ENCODE assay signal across 9 cellular contexts in genomic region chr12:10366875-10367274, GRCh38. TPM values are rescaled to one million over a fixed set of nuclear protein-coding genes. Genes with fewer than 3 reads are reported as not detected.
A peak's percentile ranks its signal among the peaks of the same experiment; 100 is the strongest.
DNase-seq lines count a peak whose midpoint lies in the region; ATAC-seq and TF ChIP-seq lines count a peak whose summit lies in the region.
"Had no signal": no experiment of that assay in that cellular context is flagged by ENCODE, and none has a peak within 500 bp of the region (broad histone marks: within the 10 kb centered on the region; RNA-seq: fewer than 3 reads in every experiment).

No MANE protein-coding gene starts in this region.

- CTCF ChIA-PET in WTC11 (lab: Charles Lee): interaction anchor here (0.5 to 1.9 kb wide), 8 partner anchors 31 to 211 kb away, joined by 3 to 12 read pairs (median 4); no protein-coding TSS in a partner anchor
- CTCF ChIA-PET in activated CD4-positive, alpha-beta T cell treated with anti-CD3 and anti-CD28 coated beads, Interleukin-2, amount 10 ng/mL, durations not matched to agents 7 days and 5 days (lab: Charles Lee): interaction anchor here (0.6 to 1.1 kb wide), 3 partner anchors 78 to 230 kb away, joined by 3 to 4 read pairs (median 4); no protein-coding TSS in a partner anchor

- no peak overlapping the region for H3K9ac ChIP-seq in muscle layer of colon (ENCODE audit: low read length)

- H3K9me3 ChIP-seq in muscle layer of colon (ENCODE audit: low read length): no peaks in the 10 kb centered on the region

- H3K27ac Mint-ChIP-seq in WTC11: no peak overlapping the region
- no peak overlapping the region for H3K27ac Mint-ChIP-seq in activated CD4-positive, alpha-beta T cell treated with anti-CD3 and anti-CD28 coated beads, Interleukin-2, amount 10 ng/mL, durations not matched to agents 7 days and 5 days
- peak overlapping the region in 1 of 7 donors; percentile 32 for H3K27ac Mint-ChIP-seq in CD14-positive monocyte

- H3K27me3 ChIP-seq in muscle layer of colon (ENCODE audit: control insufficient read depth in 1 of 2, insufficient read depth in 2 of 2, low read length in 2 of 2): no peaks in the 10 kb centered on the region

- H3K4me1 ChIP-seq in muscle layer of colon (ENCODE audit: insufficient read depth, low read length): peaks cover 33% of the 10 kb centered on the region

- in situ Hi-C loops in astrocyte of the cerebellum (cut with HindIII; ENCODE audit: low sequenced_read_pairs): no loop called here

- H3K4me3 Mint-ChIP-seq in WTC11: no peak overlapping the region
- no peak overlapping the region for H3K4me3 Mint-ChIP-seq in activated CD4-positive, alpha-beta T cell treated with anti-CD3 and anti-CD28 coated beads, Interleukin-2, amount 10 ng/mL, durations not matched to agents 7 days and 5 days
- no peak overlapping the region for H3K4me3 Mint-ChIP-seq in CD14-positive monocyte

- intact Hi-C loops in CD14-positive monocyte (cut with micrococcal nuclease): no loop called here

- POLR2A ChIA-PET in WTC11 (lab: Charles Lee): no interaction called here
- POLR2A ChIA-PET in activated CD4-positive, alpha-beta T cell treated with anti-CD3 and anti-CD28 coated beads, Interleukin-2, amount 10 ng/mL, durations not matched to agents 7 days and 5 days (lab: Charles Lee): no interaction called here

- H3K36me3 ChIP-seq in muscle layer of colon (ENCODE audit: insufficient read depth, low read length): no peaks in the 10 kb centered on the region

- peak; percentile 40 for TF ChIP-seq CTCF in C4-2B (conservative IDR thresholded peaks at IDR 0.05)
- peak; percentile 33 for TF ChIP-seq CTCF in astrocyte of the cerebellum (IDR thresholded peaks at IDR 0.05; ENCODE audit: low read depth, low read length, missing control alignments)
- no peak for TF ChIP-seq CTCF in WTC11 (IDR thresholded peaks at IDR 0.05)
- TF ChIP-seq CTCF in CD14-positive monocyte (IDR thresholded peaks at IDR 0.05): no peak

- ATAC-seq in GM19455 (IDR thresholded peaks at IDR 0.05; ENCODE audit: unreplicated experiment): no peak
- no peak for ATAC-seq in WTC11

- H3K9me3 Mint-ChIP-seq in WTC11: peaks cover 6% of the 10 kb centered on the region
- H3K9me3 Mint-ChIP-seq in activated CD4-positive, alpha-beta T cell treated with anti-CD3 and anti-CD28 coated beads, Interleukin-2, amount 10 ng/mL, durations not matched to agents 7 days and 5 days: peaks cover 7% of the 10 kb centered on the region
- H3K9me3 Mint-ChIP-seq in CD14-positive monocyte: peaks cover 4 to 17% (median 8%) of the 10 kb centered on the region in 7 donors

- H3K36me3 Mint-ChIP-seq in WTC11 (peaks cover 5% of the 10 kb centered on the region), CD14-positive monocyte (no peaks in the 10 kb centered on the region)
- H3K36me3 Mint-ChIP-seq in activated CD4-positive, alpha-beta T cell treated with anti-CD3 and anti-CD28 coated beads, Interleukin-2, amount 10 ng/mL, durations not matched to agents 7 days and 5 days (ENCODE audit: low read depth): peaks cover 7% of the 10 kb centered on the region

- no peaks in the 10 kb centered on the region for H3K27me3 Mint-ChIP-seq in WTC11 (ENCODE audit: low read depth)
- H3K27me3 Mint-ChIP-seq in activated CD4-positive, alpha-beta T cell treated with anti-CD3 and anti-CD28 coated beads, Interleukin-2, amount 10 ng/mL, durations not matched to agents 7 days and 5 days: peaks cover 11% of the 10 kb centered on the region
- no peaks in the 10 kb centered on the region for H3K27me3 Mint-ChIP-seq in CD14-positive monocyte (ENCODE audit: low read depth in 3 of 3)

- DNase-seq in M059J (ENCODE audit: low read depth) (peak; percentile 41), astrocyte of the cerebellum (ENCODE audit: low read depth) (no peak), WTC11 (ENCODE audit: low spot score) (no peak), CD14-positive monocyte (ENCODE audit: low spot score) (no peak)
- DNase-seq in activated CD4-positive, alpha-beta T cell treated with anti-CD3 and anti-CD28 coated beads, Interleukin-2, amount 10 ng/mL, durations not matched to agents 7 days and 5 days: no peak
- DNase-seq: NCI-H1105 treated with DMSO at 0.1 percent for 48 hours had no signal

- H3K27ac ChIP-seq in C4-2B (no peak overlapping the region), muscle layer of colon (ENCODE audit: low read depth, low read length) (peak overlapping the region; percentile 94)

- H3K4me3 ChIP-seq in astrocyte of the cerebellum (ENCODE audit: low read depth, low read length): no peak overlapping the region
- no peak overlapping the region for H3K4me3 ChIP-seq in muscle layer of colon (ENCODE audit: low read depth in 1 of 2, low read length in 2 of 2)

- H3K4me1 Mint-ChIP-seq in WTC11 (peaks cover 37% of the 10 kb centered on the region), CD14-positive monocyte (peaks cover 25% of the 10 kb centered on the region)
- H3K4me1 Mint-ChIP-seq in activated CD4-positive, alpha-beta T cell treated with anti-CD3 and anti-CD28 coated beads, Interleukin-2, amount 10 ng/mL, durations not matched to agents 7 days and 5 days: peaks cover 12% of the 10 kb centered on the region

TF ChIP-seq in WTC11, 78 proteins besides CTCF, POLR2A, EP300 and RAD21:
- no peak for TF ChIP-seq FOXJ3 (CRISPR knock-in tag; IDR thresholded peaks at IDR 0.05; ENCODE audit: borderline replicate concordance)
- no peak for TF ChIP-seq ZNF281 (CRISPR knock-in tag; IDR thresholded peaks at IDR 0.05)
- no peak for TF ChIP-seq TEAD1 (CRISPR knock-in tag; IDR thresholded peaks at IDR 0.05)

RNA-seq across cellular contexts. Expression of gene KLRK1, which starts 23.0 kb away (rescaled TPM):
- not detected in 2 replicates for total RNA-seq in M059J (2014; rRNA removed; shearing (Covaris generic))
- 0.15 to 0.23 TPM in 2 of 3 replicates, not detected in the other for total RNA-seq in WTC11 (2021)
- under 1 TPM; 0.12 TPM for total RNA-seq in activated CD4-positive, alpha-beta T cell treated with anti-CD3 and anti-CD28 coated beads, Interleukin-2, amount 10 ng/mL, durations not matched to agents 7 days and 5 days
- polyA plus RNA-seq in CD14-positive monocyte: 1 to 10 TPM; 1.3 TPM

RNA-seq across cellular contexts. Expression of gene KLRC4, which starts 42.7 kb away (rescaled TPM):
- total RNA-seq in M059J (2014; rRNA removed; shearing (Covaris generic)): not detected in 2 replicates
- total RNA-seq in WTC11 (2021): not detected in 3 replicates
- total RNA-seq in activated CD4-positive, alpha-beta T cell treated with anti-CD3 and anti-CD28 coated beads, Interleukin-2, amount 10 ng/mL, durations not matched to agents 7 days and 5 days: not detected
- polyA plus RNA-seq in CD14-positive monocyte: not detected

RNA-seq across cellular contexts. Expression of gene KLRC3, which starts 53.5 kb away (rescaled TPM):
- total RNA-seq in M059J (2014; rRNA removed; shearing (Covaris generic)): not detected in 2 replicates
- not detected in 3 replicates for total RNA-seq in WTC11 (2021)
- total RNA-seq in activated CD4-positive, alpha-beta T cell treated with anti-CD3 and anti-CD28 coated beads, Interleukin-2, amount 10 ng/mL, durations not matched to agents 7 days and 5 days: not detected
- not detected for polyA plus RNA-seq in CD14-positive monocyte

RNA-seq across cellular contexts. Expression of gene KLRD1, which starts 59.2 kb away (rescaled TPM):
- not detected in 2 replicates for total RNA-seq in M059J (2014; rRNA removed; shearing (Covaris generic))
- total RNA-seq in WTC11 (2021): 0.16 to 0.71 TPM (median 0.55 TPM) in 3 replicates
- total RNA-seq in activated CD4-positive, alpha-beta T cell treated with anti-CD3 and anti-CD28 coated beads, Interleukin-2, amount 10 ng/mL, durations not matched to agents 7 days and 5 days: under 1 TPM in 1 of 2 experiments, not detected in 1; 0.27 TPM
- polyA plus RNA-seq in CD14-positive monocyte: under 1 TPM; 0.51 to 0.79 TPM

Comparison
In these comparisons a context has a peak if more than half of its experiments do, and no peak if none do; other contexts are left out.
1. CTCF ChIP-seq: peak in C4-2B (single experiment) and astrocyte of the cerebellum (single experiment); none in WTC11 (single experiment) and CD14-positive monocyte (single experiment).